Comparison of ENCODE assay signal across 7 cellular contexts in genomic region chr16:24359490-24359889, GRCh38.
"Had no signal": no experiment of that assay in that cellular context is flagged by ENCODE, and none has a peak within 500 bp of the region (broad histone marks: within the 10 kb centered on the region; RNA-seq: fewer than 3 reads in every experiment).

No MANE protein-coding gene starts in this region.

- H3K9me3 ChIP-seq: HAP-1 had no signal

- H3K36me3 Mint-ChIP-seq: IgD-negative memory B cell had no signal

- DNase-seq: H7, KG1 had no signal

- ATAC-seq: GM23338, HCT116 had no signal

- FAIRE-seq: HTR-8/SVneo had no signal

- H3K4me1 ChIP-seq: HAP-1 had no signal

- H3K4me3 ChIP-seq: GM23338, HAP-1 had no signal

- H3K27ac Mint-ChIP-seq: GM23338, IgD-negative memory B cell had no signal

- H3K4me1 Mint-ChIP-seq: GM23338 had no signal

- H3K9me3 Mint-ChIP-seq: GM23338 had no signal

- H3K36me3 ChIP-seq: HAP-1 had no signal

- H2AFZ ChIP-seq: GM23338 had no signal

- H3K4me2 ChIP-seq: GM23338 had no signal

- H3K4me3 Mint-ChIP-seq: GM23338, IgD-negative memory B cell had no signal
